In the genomic region with DNA sequence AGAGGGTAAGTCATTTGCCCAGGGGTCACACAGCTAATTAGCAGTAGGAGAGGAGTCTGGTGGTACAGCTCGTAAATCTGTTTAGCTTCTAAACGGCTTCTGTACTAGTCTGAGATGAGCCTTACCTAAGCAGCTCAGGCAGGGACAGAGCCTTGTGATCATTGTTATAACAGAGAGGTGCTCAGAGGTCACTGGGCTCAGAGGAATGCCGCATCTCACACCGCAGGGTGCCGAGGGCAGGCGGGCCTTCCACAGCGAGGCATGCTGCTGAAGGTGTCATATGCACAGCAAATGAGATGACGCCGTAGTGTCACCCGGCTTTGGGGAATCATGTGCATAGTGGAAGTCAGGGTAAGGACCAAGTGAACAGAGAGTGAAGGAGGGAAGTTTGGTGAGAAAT, we compare ENCODE assay signal across 2 cellular contexts.
A peak's percentile ranks its signal among the peaks of the same experiment; 100 is the strongest.
TF ChIP-seq lines count a peak whose summit lies in the region.

No MANE protein-coding gene starts in this region.

TF ChIP-seq in IMR-90, 13 proteins besides CTCF, POLR2A, EP300 and RAD21:
- no peak for TF ChIP-seq NFE2L2 (IDR thresholded peaks at IDR 0.05; ENCODE audit: low read depth, low read length)
- no peak for TF ChIP-seq MXI1 (IDR thresholded peaks at IDR 0.05; ENCODE audit: borderline replicate concordance, low read depth, low read length)
- TF ChIP-seq, protein P1, sequence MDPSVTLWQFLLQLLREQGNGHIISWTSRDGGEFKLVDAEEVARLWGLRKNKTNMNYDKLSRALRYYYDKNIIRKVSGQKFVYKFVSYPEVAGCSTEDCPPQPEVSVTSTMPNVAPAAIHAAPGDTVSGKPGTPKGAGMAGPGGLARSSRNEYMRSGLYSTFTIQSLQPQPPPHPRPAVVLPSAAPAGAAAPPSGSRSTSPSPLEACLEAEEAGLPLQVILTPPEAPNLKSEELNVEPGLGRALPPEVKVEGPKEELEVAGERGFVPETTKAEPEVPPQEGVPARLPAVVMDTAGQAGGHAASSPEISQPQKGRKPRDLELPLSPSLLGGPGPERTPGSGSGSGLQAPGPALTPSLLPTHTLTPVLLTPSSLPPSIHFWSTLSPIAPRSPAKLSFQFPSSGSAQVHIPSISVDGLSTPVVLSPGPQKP (IDR thresholded peaks at IDR 0.05; ENCODE audit: borderline replicate concordance, low read depth, low read length) = no peak
- TF ChIP-seq CHD1 (IDR thresholded peaks at IDR 0.05; ENCODE audit: low read depth, low read length) = no peak
- TF ChIP-seq SMC3 (IDR thresholded peaks at IDR 0.05; ENCODE audit: low read depth, low read length) = no peak
- no peak for TF ChIP-seq MAFK (IDR thresholded peaks at IDR 0.05; ENCODE audit: low read depth, low read length)
- no peak for TF ChIP-seq RFX5 (IDR thresholded peaks at IDR 0.05; ENCODE audit: low read depth, low read length)
- TF ChIP-seq CEBPB (IDR thresholded peaks at IDR 0.05; ENCODE audit: low read depth, low read length) = no peak

TF ChIP-seq in H1, 55 proteins besides CTCF, POLR2A, EP300 and RAD21:
- TF ChIP-seq EZH2 (IDR thresholded peaks at IDR 0.05; ENCODE audit: low read depth, low read length, severe bottlenecking) (no peak), CEBPB (IDR thresholded peaks at IDR 0.05; ENCODE audit: low read depth, low read length) (no peak), POU5F1 (IDR thresholded peaks at IDR 0.05; ENCODE audit: low read depth, low read length) (no peak), PHF8 (conservative IDR thresholded peaks at IDR 0.05; ENCODE audit: low read depth, low read length) (no peak), CBX8 (IDR thresholded peaks at IDR 0.05; ENCODE audit: borderline replicate concordance, low read depth, low read length) (no peak), SIRT6 (IDR thresholded peaks at IDR 0.05; ENCODE audit: low read length) (no peak), EGR1 (IDR thresholded peaks at IDR 0.05; ENCODE audit: borderline replicate concordance, low read depth, low read length) (no peak), MAX (IDR thresholded peaks at IDR 0.05) (peak; percentile 76), CHD2 (IDR thresholded peaks at IDR 0.05; ENCODE audit: low read length) (no peak), SUZ12 (IDR thresholded peaks at IDR 0.05; ENCODE audit: low read length) (no peak), GTF2F1 (IDR thresholded peaks at IDR 0.05; ENCODE audit: borderline replicate concordance, low read depth, low read length) (no peak), FOSL1 (IDR thresholded peaks at IDR 0.05; ENCODE audit: insufficient read depth, low read depth, low read length) (no peak), SRF (IDR thresholded peaks at IDR 0.05; ENCODE audit: low read depth, low read length) (no peak), CTBP2 (IDR thresholded peaks at IDR 0.05; ENCODE audit: borderline replicate concordance, insufficient read depth, insufficient read length, low read length) (no peak), BRCA1 (IDR thresholded peaks at IDR 0.05; ENCODE audit: low read depth, low read length) (no peak), TEAD4 (IDR thresholded peaks at IDR 0.05; ENCODE audit: low read depth, low read length) (peak; percentile 54), CHD1 (IDR thresholded peaks at IDR 0.05; ENCODE audit: low read depth, low read length) (no peak), KDM4A (IDR thresholded peaks at IDR 0.05; ENCODE audit: low read depth, low read length, severe bottlenecking) (no peak), HDAC6 (IDR thresholded peaks at IDR 0.05; ENCODE audit: low read depth, low read length) (no peak), BCL11A (IDR thresholded peaks at IDR 0.05; ENCODE audit: low read depth in 2 of 2, low read length in 2 of 2) (no peak), JUND (IDR thresholded peaks at IDR 0.05; ENCODE audit: low read length) (no peak)
- TF ChIP-seq, protein P2, sequence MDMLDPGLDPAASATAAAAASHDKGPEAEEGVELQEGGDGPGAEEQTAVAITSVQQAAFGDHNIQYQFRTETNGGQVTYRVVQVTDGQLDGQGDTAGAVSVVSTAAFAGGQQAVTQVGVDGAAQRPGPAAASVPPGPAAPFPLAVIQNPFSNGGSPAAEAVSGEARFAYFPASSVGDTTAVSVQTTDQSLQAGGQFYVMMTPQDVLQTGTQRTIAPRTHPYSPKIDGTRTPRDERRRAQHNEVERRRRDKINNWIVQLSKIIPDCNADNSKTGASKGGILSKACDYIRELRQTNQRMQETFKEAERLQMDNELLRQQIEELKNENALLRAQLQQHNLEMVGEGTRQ (IDR thresholded peaks at IDR 0.05; ENCODE audit: low read length) = no peak
- TF ChIP-seq, protein P3, sequence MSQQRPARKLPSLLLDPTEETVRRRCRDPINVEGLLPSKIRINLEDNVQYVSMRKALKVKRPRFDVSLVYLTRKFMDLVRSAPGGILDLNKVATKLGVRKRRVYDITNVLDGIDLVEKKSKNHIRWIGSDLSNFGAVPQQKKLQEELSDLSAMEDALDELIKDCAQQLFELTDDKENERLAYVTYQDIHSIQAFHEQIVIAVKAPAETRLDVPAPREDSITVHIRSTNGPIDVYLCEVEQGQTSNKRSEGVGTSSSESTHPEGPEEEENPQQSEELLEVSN (IDR thresholded peaks at IDR 0.05) = peak; percentile 69
